In the genomic region with DNA sequence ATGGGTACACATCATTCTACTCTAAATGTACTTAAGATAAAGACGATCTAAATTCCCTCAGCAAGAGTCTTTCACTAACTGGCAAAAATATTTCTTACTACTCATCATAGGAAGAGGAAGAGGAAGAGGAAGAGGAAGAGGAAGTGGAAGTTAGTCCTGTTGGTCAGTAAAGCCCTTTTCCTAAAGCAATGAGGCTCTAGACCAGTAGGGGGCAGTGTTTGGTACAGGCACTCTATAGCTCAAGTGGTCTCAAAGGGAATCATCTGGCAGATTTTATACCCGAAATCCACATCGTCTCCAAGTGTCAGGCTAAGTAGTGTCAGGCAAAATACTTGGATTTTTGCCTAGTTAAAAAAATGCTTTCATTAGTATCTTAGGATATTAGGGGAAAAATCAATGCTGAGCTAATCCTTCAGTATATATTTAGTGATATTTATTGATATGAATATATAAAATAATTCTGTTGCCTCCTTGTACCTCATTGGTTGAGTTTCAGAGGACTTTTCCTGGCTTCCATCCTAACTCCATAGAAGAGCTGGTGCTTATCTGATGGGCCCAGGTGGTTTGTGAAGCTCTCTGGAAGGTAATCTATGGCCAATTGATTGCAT, we compare ENCODE assay signal across 1 cellular context.
TF ChIP-seq lines count a peak whose summit lies in the region.

No MANE protein-coding gene starts in this region.

TF ChIP-seq in SK-N-SH treated with all-trans-retinoic acid at 6 μM for 48 hours, 23 proteins besides CTCF, POLR2A, EP300 and RAD21 (continued from another document):
- TF ChIP-seq, protein P1, sequence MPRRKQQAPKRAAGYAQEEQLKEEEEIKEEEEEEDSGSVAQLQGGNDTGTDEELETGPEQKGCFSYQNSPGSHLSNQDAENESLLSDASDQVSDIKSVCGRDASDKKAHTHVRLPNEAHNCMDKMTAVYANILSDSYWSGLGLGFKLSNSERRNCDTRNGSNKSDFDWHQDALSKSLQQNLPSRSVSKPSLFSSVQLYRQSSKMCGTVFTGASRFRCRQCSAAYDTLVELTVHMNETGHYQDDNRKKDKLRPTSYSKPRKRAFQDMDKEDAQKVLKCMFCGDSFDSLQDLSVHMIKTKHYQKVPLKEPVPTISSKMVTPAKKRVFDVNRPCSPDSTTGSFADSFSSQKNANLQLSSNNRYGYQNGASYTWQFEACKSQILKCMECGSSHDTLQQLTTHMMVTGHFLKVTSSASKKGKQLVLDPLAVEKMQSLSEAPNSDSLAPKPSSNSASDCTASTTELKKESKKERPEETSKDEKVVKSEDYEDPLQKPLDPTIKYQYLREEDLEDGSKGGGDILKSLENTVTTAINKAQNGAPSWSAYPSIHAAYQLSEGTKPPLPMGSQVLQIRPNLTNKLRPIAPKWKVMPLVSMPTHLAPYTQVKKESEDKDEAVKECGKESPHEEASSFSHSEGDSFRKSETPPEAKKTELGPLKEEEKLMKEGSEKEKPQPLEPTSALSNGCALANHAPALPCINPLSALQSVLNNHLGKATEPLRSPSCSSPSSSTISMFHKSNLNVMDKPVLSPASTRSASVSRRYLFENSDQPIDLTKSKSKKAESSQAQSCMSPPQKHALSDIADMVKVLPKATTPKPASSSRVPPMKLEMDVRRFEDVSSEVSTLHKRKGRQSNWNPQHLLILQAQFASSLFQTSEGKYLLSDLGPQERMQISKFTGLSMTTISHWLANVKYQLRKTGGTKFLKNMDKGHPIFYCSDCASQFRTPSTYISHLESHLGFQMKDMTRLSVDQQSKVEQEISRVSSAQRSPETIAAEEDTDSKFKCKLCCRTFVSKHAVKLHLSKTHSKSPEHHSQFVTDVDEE (CRISPR knock-in tag; IDR thresholded peaks at IDR 0.05), result no peak
- TF ChIP-seq ZNF565 (CRISPR knock-in tag; conservative IDR thresholded peaks at IDR 0.05; ENCODE audit: low read depth) (no peak), ISL1 (CRISPR knock-in tag; IDR thresholded peaks at IDR 0.05) (no peak), ZNF70 (CRISPR knock-in tag; IDR thresholded peaks at IDR 0.05) (no peak), ZFP3 (CRISPR knock-in tag; IDR thresholded peaks at IDR 0.05) (no peak), OSR1 (CRISPR knock-in tag; IDR thresholded peaks at IDR 0.05) (no peak), PPARA (CRISPR knock-in tag; IDR thresholded peaks at IDR 0.05; ENCODE audit: borderline replicate concordance) (no peak), GLIS3 (CRISPR knock-in tag; IDR thresholded peaks at IDR 0.05) (no peak), CSDC2 (CRISPR knock-in tag; IDR thresholded peaks at IDR 0.05) (no peak)
- TF ChIP-seq, protein P2, sequence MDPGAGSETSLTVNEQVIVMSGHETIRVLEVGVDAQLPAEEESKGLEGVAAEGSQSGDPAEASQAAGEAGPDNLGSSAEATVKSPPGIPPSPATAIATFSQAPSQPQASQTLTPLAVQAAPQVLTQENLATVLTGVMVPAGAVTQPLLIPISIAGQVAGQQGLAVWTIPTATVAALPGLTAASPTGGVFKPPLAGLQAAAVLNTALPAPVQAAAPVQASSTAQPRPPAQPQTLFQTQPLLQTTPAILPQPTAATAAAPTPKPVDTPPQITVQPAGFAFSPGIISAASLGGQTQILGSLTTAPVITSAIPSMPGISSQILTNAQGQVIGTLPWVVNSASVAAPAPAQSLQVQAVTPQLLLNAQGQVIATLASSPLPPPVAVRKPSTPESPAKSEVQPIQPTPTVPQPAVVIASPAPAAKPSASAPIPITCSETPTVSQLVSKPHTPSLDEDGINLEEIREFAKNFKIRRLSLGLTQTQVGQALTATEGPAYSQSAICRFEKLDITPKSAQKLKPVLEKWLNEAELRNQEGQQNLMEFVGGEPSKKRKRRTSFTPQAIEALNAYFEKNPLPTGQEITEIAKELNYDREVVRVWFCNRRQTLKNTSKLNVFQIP (CRISPR knock-in tag; IDR thresholded peaks at IDR 0.05; ENCODE audit: borderline replicate concordance, low read depth), result no peak
